Comparison of ENCODE assay signal across 8 cellular contexts in genomic region chr2:152716805-152717241, GRCh38. TPM values are rescaled to one million over a fixed set of nuclear protein-coding genes. Genes with fewer than 3 reads are reported as not detected.
DNase-seq lines count a peak whose midpoint lies in the region; ATAC-seq and TF ChIP-seq lines count a peak whose summit lies in the region.

No MANE protein-coding gene starts in this region.

- H3K4me3 ChIP-seq in DND-41 (ENCODE audit: low read depth in 1 of 2, low read length in 2 of 2): peak overlapping the region; percentile 86 to 92
- H3K4me3 ChIP-seq in HFF-Myc (replicated peaks; ENCODE audit: low read depth, low read length): peak overlapping the region; percentile 94
- H3K4me3 ChIP-seq in OCI-LY1 (ENCODE audit: low read depth, low read length, poor library complexity, severe bottlenecking): peak overlapping the region; percentile 84
- peak overlapping the region; percentile 90 for H3K4me3 ChIP-seq in kidney epithelial cell (ENCODE audit: low read depth, low read length)

- peak overlapping the region; percentile 91 for H3K9ac ChIP-seq in DND-41 (ENCODE audit: low read depth, low read length)
- peak overlapping the region; percentile 86 for H3K9ac ChIP-seq in OCI-LY1 (ENCODE audit: low read length)

- no peaks in the 10 kb centered on the region for H3K9me3 ChIP-seq in DND-41 (ENCODE audit: insufficient read depth, low read length, severe bottlenecking)
- no peaks in the 10 kb centered on the region for H3K9me3 ChIP-seq in OCI-LY1 (ENCODE audit: low read length)

- no peaks in the 10 kb centered on the region for H3K9me2 ChIP-seq in OCI-LY1 (ENCODE audit: low read depth, low read length)

- H3K27me3 ChIP-seq in DND-41 (ENCODE audit: insufficient read depth, low read length, poor library complexity) (no peaks in the 10 kb centered on the region), OCI-LY1 (ENCODE audit: insufficient read depth, low read length) (no peaks in the 10 kb centered on the region), kidney epithelial cell (ENCODE audit: control insufficient read depth, insufficient read depth, low read length) (no peaks in the 10 kb centered on the region)

- H3K79me2 ChIP-seq in DND-41 (ENCODE audit: insufficient read depth, low read length): peaks cover 89% of the 10 kb centered on the region
- H3K79me2 ChIP-seq in OCI-LY1 (ENCODE audit: insufficient read depth, low read length): peaks cover 69% of the 10 kb centered on the region

- no peak for DNase-seq in DND-41
- DNase-seq in HFF-Myc (ENCODE audit: extremely low read depth, low read depth): no peak
- no peak for DNase-seq in kidney epithelial cell (ENCODE audit: low read depth)
- DNase-seq in stimulated activated CD4-positive, alpha-beta T cell treated with anti-CD3 and anti-CD28 coated beads, Interleukin-4, amount 100 ng/mL, for 4 hours: peak; percentile 33 to 39
- DNase-seq in NCI-H2196 (lab: John Stamatoyannopoulos, UW; ENCODE audit: unreplicated experiment): no peak
- DNase-seq in dedifferentiated amniotic fluid mesenchymal stem cell (ENCODE audit: extremely low spot score): no peak

- H3K36me3 ChIP-seq in DND-41 (ENCODE audit: insufficient read depth, low read length) (peaks cover 62% of the 10 kb centered on the region), OCI-LY1 (ENCODE audit: insufficient read depth, low read length) (peaks cover 56% of the 10 kb centered on the region), kidney epithelial cell (ENCODE audit: control insufficient read depth, insufficient read depth, low read length) (no peaks in the 10 kb centered on the region)

- H3K27ac ChIP-seq in DND-41 (ENCODE audit: low read length) (peak overlapping the region; percentile 92), OCI-LY1 (ENCODE audit: low read depth, low read length, poor library complexity, severe bottlenecking) (peak overlapping the region; percentile 88), adipose tissue (ENCODE audit: low read depth, low read length) (peak overlapping the region; percentile 92)

- peaks cover 62% of the 10 kb centered on the region for H4K20me1 ChIP-seq in DND-41 (ENCODE audit: insufficient read depth, low read length)
- peaks cover 4% of the 10 kb centered on the region; the same call in 1 of the 2 replicates for H4K20me1 ChIP-seq in OCI-LY1 (ENCODE audit: insufficient read depth, low read length)

- no peaks in the 10 kb centered on the region for H3F3A ChIP-seq in OCI-LY1 (ENCODE audit: insufficient read depth, low read length)

- 0 to 1% (median 0%) methylated on average over 15 of the region's 15 CpGs for WGBS in adipose tissue, 3 donors

- peak; percentile 4 for ATAC-seq in DND-41 (ENCODE audit: insufficient read depth, low read depth)

- H2AFZ ChIP-seq in DND-41 (ENCODE audit: low read depth, low read length): peak overlapping the region; percentile 96
- H2AFZ ChIP-seq in OCI-LY1 (ENCODE audit: low read length): no peak overlapping the region

- H3K4me2 ChIP-seq in DND-41 (ENCODE audit: insufficient read depth, low read length) (peak overlapping the region; percentile 84), OCI-LY1 (ENCODE audit: low read length) (peak overlapping the region; percentile 81)

- TF ChIP-seq CTCF in DND-41 (IDR thresholded peaks at IDR 0.05; ENCODE audit: borderline replicate concordance, extremely low read depth, low read length, poor library complexity, severe bottlenecking): no peak
- TF ChIP-seq CTCF in HFF-Myc (IDR thresholded peaks at IDR 0.05; ENCODE audit: low read depth, low read length, missing control alignments): no peak
- TF ChIP-seq CTCF in OCI-LY1 (IDR thresholded peaks at IDR 0.05; ENCODE audit: low read length): no peak
- TF ChIP-seq CTCF in kidney epithelial cell (IDR thresholded peaks at IDR 0.05; ENCODE audit: insufficient read depth, low read length, poor library complexity, severe bottlenecking): no peak

- H3K4me1 ChIP-seq in DND-41 (ENCODE audit: insufficient read depth, low read length): peaks cover 62% of the 10 kb centered on the region
- H3K4me1 ChIP-seq in OCI-LY1 (ENCODE audit: insufficient read depth, low read length, severe bottlenecking): peaks cover 34% of the 10 kb centered on the region

RNA-seq across cellular contexts. Expression of gene PRPF40A, which starts 0.4 kb away (rescaled TPM):
- 10 to 100 TPM; 16.8 to 26.1 (median 18.1) TPM for polyA plus RNA-seq in adipose tissue
- total RNA-seq in kidney epithelial cell: 126 and 138 TPM in 2 replicates

RNA-seq across cellular contexts. Expression of gene ARL6IP6, which starts 1.6 kb away (rescaled TPM):
- polyA plus RNA-seq in adipose tissue: 10 to 100 TPM in 1 of 3 donors, 1 to 10 TPM in 2; 4.9 to 14.1 (median 7.6) TPM
- total RNA-seq in kidney epithelial cell: 32.0 and 46.8 TPM in 2 replicates

Comparison
In these comparisons a context has a peak if more than half of its experiments do, and no peak if none do; other contexts are left out.
1. DNase-seq: peak in stimulated activated CD4-positive, alpha-beta T cell treated with anti-CD3 and anti-CD28 coated beads, Interleukin-4, amount 100 ng/mL, for 4 hours (2 of 2); none in DND-41 (single experiment), HFF-Myc (single experiment), kidney epithelial cell (single experiment), NCI-H2196 (single experiment) and dedifferentiated amniotic fluid mesenchymal stem cell (single experiment).
2. Peak in every context shown above with its lines, with median percentiles within 50 percentile points of each other: H3K27ac ChIP-seq and H3K4me3 ChIP-seq.